In genomic region chr16:67170948-67171649, GRCh38 we compare ENCODE assay signal across 9 cellular contexts. TPM values are rescaled to one million over a fixed set of nuclear protein-coding genes. Genes with fewer than 3 reads are reported as not detected.
DNase-seq lines count a peak whose midpoint lies in the region; FAIRE-seq and TF ChIP-seq lines count a peak whose summit lies in the region.
"Had no signal": no experiment of that assay in that cellular context is flagged by ENCODE, and none has a peak within 500 bp of the region (broad histone marks: within the 10 kb centered on the region; RNA-seq: fewer than 3 reads in every experiment).

No MANE protein-coding gene starts in this region.

- peaks cover 18% of the 10 kb centered on the region for H3K27me3 Mint-ChIP-seq in activated T-helper 2 cell treated with anti-CD3 and anti-CD28 coated beads, Interferon-gamma antibody, Interleukin-2, Interleukin-4, amounts not matched to agents 10 μg/mL and 5 μg/mL and 100 μg/mL, durations not matched to agents 14 hours and 24 hours and 36 hours (ENCODE audit: low read depth)

- peak overlapping the region; percentile 78 for H3K4me3 ChIP-seq in iPS-15b (ENCODE audit: low read depth, low read length)

- DNase-seq in NCI-H748 (lab: John Stamatoyannopoulos, UW; ENCODE audit: unreplicated experiment) (peak; percentile 4), NCI-H748 treated with DMSO at 0.1 percent for 48 hours (lab: John Stamatoyannopoulos, UW) (no peak), substantia nigra (lab: John Stamatoyannopoulos, UW) (peak in 1 of 49 donors; percentile 37), DMS153 treated with DMSO at 0.1 percent for 48 hours (lab: John Stamatoyannopoulos, UW; ENCODE audit: unreplicated experiment) (no peak), GM12891 (ENCODE audit: insufficient read length, low spot score) (no peak), posterior vena cava (ENCODE audit: low spot score) (no peak)
- no peak for DNase-seq in activated T-helper 2 cell treated with anti-CD3 and anti-CD28 coated beads, Interferon-gamma antibody, Interleukin-2, Interleukin-4, amounts not matched to agents 10 μg/mL and 5 μg/mL and 100 μg/mL, durations not matched to agents 14 hours and 24 hours and 36 hours (ENCODE audit: low spot score)

- H3K36me3 Mint-ChIP-seq in activated T-helper 2 cell treated with anti-CD3 and anti-CD28 coated beads, Interferon-gamma antibody, Interleukin-2, Interleukin-4, amounts not matched to agents 10 μg/mL and 5 μg/mL and 100 μg/mL, durations not matched to agents 14 hours and 24 hours and 36 hours (ENCODE audit: low read depth), result peaks cover 34% of the 10 kb centered on the region
- H3K36me3 Mint-ChIP-seq: CD4-positive, CD25-positive, alpha-beta regulatory T cell had no signal

- peaks cover 11% of the 10 kb centered on the region for H3K4me1 ChIP-seq in iPS-15b (ENCODE audit: control insufficient read depth, insufficient read depth, low read length)

- H3K4me3 Mint-ChIP-seq in activated T-helper 2 cell treated with anti-CD3 and anti-CD28 coated beads, Interferon-gamma antibody, Interleukin-2, Interleukin-4, amounts not matched to agents 10 μg/mL and 5 μg/mL and 100 μg/mL, durations not matched to agents 14 hours and 24 hours and 36 hours (ENCODE audit: low read depth), result peak overlapping the region; percentile 78

- H3K36me3 ChIP-seq in iPS-15b (ENCODE audit: control insufficient read depth, insufficient read depth, low read length), result no peaks in the 10 kb centered on the region

- H3K9ac ChIP-seq in iPS-15b (ENCODE audit: low read depth, low read length), result peak overlapping the region; percentile 70

- H3K27ac Mint-ChIP-seq in activated T-helper 2 cell treated with anti-CD3 and anti-CD28 coated beads, Interferon-gamma antibody, Interleukin-2, Interleukin-4, amounts not matched to agents 10 μg/mL and 5 μg/mL and 100 μg/mL, durations not matched to agents 14 hours and 24 hours and 36 hours, result peak overlapping the region; percentile 37

- H3K27me3 ChIP-seq in iPS-15b (ENCODE audit: control insufficient read depth, insufficient read depth, low read length), result peaks cover 90% of the 10 kb centered on the region

- intact Hi-C loops in activated T-helper 2 cell treated with anti-CD3 and anti-CD28 coated beads, Interferon-gamma antibody, Interleukin-2, Interleukin-4, amounts not matched to agents 10 μg/mL and 5 μg/mL and 100 μg/mL, durations not matched to agents 14 hours and 24 hours and 36 hours (cut with micrococcal nuclease), result loop anchor here (1.0 to 5.0 kb wide), 3 partner anchors 12 to 194 kb away; partner anchors contain the start of genes FBXL8 and TRADD
- intact Hi-C loops in posterior vena cava (cut with DNase I), result no loop called here

- H3K9me3 ChIP-seq in iPS-15b (ENCODE audit: control insufficient read depth, insufficient read depth, low read length), result no peaks in the 10 kb centered on the region

- TF ChIP-seq POLR2A in GM12891 (IDR thresholded peaks at IDR 0.05; ENCODE audit: low read depth, low read length), result no peak

- FAIRE-seq in GM12891 (lab: Jason Lieb, UNC), result no peak

- H3K9me3 Mint-ChIP-seq in activated T-helper 2 cell treated with anti-CD3 and anti-CD28 coated beads, Interferon-gamma antibody, Interleukin-2, Interleukin-4, amounts not matched to agents 10 μg/mL and 5 μg/mL and 100 μg/mL, durations not matched to agents 14 hours and 24 hours and 36 hours, result no peaks in the 10 kb centered on the region

- peaks cover 42% of the 10 kb centered on the region for H3K4me1 Mint-ChIP-seq in activated T-helper 2 cell treated with anti-CD3 and anti-CD28 coated beads, Interferon-gamma antibody, Interleukin-2, Interleukin-4, amounts not matched to agents 10 μg/mL and 5 μg/mL and 100 μg/mL, durations not matched to agents 14 hours and 24 hours and 36 hours (ENCODE audit: low read depth)

- H3K27ac ChIP-seq in substantia nigra (ENCODE audit: low read depth, low read length, poor library complexity, severe bottlenecking), result peak overlapping the region; percentile 74

TF ChIP-seq in GM12891, 5 proteins besides CTCF, POLR2A, EP300 and RAD21:
- TF ChIP-seq POU2F2 (IDR thresholded peaks at IDR 0.05; ENCODE audit: low read depth, low read length) (no peak), PAX5 (IDR thresholded peaks at IDR 0.05; ENCODE audit: insufficient read depth, low read length, severe bottlenecking) (no peak), POLR2AphosphoS5 (IDR thresholded peaks at IDR 0.05; ENCODE audit: low read depth, low read length) (no peak), TAF1 (IDR thresholded peaks at IDR 0.05; ENCODE audit: low read depth, low read length) (no peak), SPI1 (IDR thresholded peaks at IDR 0.05; ENCODE audit: low read depth, low read length) (no peak)

RNA-seq across cellular contexts. Expression of gene NOL3, which starts 0.8 kb away (rescaled TPM):
- total RNA-seq in activated T-helper 2 cell treated with anti-CD3 and anti-CD28 coated beads, Interferon-gamma antibody, Interleukin-2, Interleukin-4, amounts not matched to agents 10 μg/mL and 5 μg/mL and 100 μg/mL, durations not matched to agents 14 hours and 24 hours and 36 hours, result 27.3 and 30.1 TPM in 2 replicates
- 10.3 TPM for polyA plus RNA-seq in GM12891 (2012; ENCODE audit: low read depth, missing spikeins)
- 10 to 100 TPM; 18.8 to 31.6 TPM for total RNA-seq in posterior vena cava
- polyA plus RNA-seq: CD4-positive, CD25-positive, alpha-beta regulatory T cell had no signal

RNA-seq across cellular contexts. Expression of gene HSF4, which starts 6.6 kb away (rescaled TPM):
- total RNA-seq in activated T-helper 2 cell treated with anti-CD3 and anti-CD28 coated beads, Interferon-gamma antibody, Interleukin-2, Interleukin-4, amounts not matched to agents 10 μg/mL and 5 μg/mL and 100 μg/mL, durations not matched to agents 14 hours and 24 hours and 36 hours, result 33.4 and 33.9 TPM in 2 replicates
- polyA plus RNA-seq in GM12891 (2012; ENCODE audit: low read depth, missing spikeins), result 13.0 TPM
- total RNA-seq in posterior vena cava, result 10 to 100 TPM; 25.8 to 40.1 TPM
- polyA plus RNA-seq: CD4-positive, CD25-positive, alpha-beta regulatory T cell had no signal

RNA-seq across cellular contexts. Expression of gene FBXL8, which starts 11.3 kb away (rescaled TPM):
- total RNA-seq in activated T-helper 2 cell treated with anti-CD3 and anti-CD28 coated beads, Interferon-gamma antibody, Interleukin-2, Interleukin-4, amounts not matched to agents 10 μg/mL and 5 μg/mL and 100 μg/mL, durations not matched to agents 14 hours and 24 hours and 36 hours, result 26.4 and 26.7 TPM in 2 replicates
- 6.3 TPM for polyA plus RNA-seq in GM12891 (2012; ENCODE audit: low read depth, missing spikeins)
- 10 to 100 TPM in 1 of 2 donors, 1 to 10 TPM in 1; 9.2 to 13.0 TPM for total RNA-seq in posterior vena cava

RNA-seq across cellular contexts. Expression of gene TRADD, which starts 11.4 kb away (rescaled TPM):
- total RNA-seq in activated T-helper 2 cell treated with anti-CD3 and anti-CD28 coated beads, Interferon-gamma antibody, Interleukin-2, Interleukin-4, amounts not matched to agents 10 μg/mL and 5 μg/mL and 100 μg/mL, durations not matched to agents 14 hours and 24 hours and 36 hours, result 35.0 and 38.3 TPM in 2 replicates
- 17.2 TPM for polyA plus RNA-seq in GM12891 (2012; ENCODE audit: low read depth, missing spikeins)
- 10 to 100 TPM; 15.6 to 17.4 TPM for total RNA-seq in posterior vena cava

RNA-seq across cellular contexts. Expression of gene MATCAP1, which starts 12.7 kb away (rescaled TPM):
- 57.1 and 59.5 TPM in 2 replicates for total RNA-seq in activated T-helper 2 cell treated with anti-CD3 and anti-CD28 coated beads, Interferon-gamma antibody, Interleukin-2, Interleukin-4, amounts not matched to agents 10 μg/mL and 5 μg/mL and 100 μg/mL, durations not matched to agents 14 hours and 24 hours and 36 hours
- 19.1 TPM for polyA plus RNA-seq in GM12891 (2012; ENCODE audit: low read depth, missing spikeins)
- 10 to 100 TPM; 18.3 to 22.1 TPM for total RNA-seq in posterior vena cava
